ENCODE assay signal across 2 cellular contexts in genomic region chr5:2295476-2295875, GRCh38.
TF ChIP-seq lines count a peak whose summit lies in the region.

No MANE protein-coding gene starts in this region.

TF ChIP-seq in K562, 482 proteins besides CTCF, POLR2A, EP300 and RAD21 (continues in another document):
- no peak for TF ChIP-seq ARID3B (CRISPR knock-in tag; IDR thresholded peaks at IDR 0.05; ENCODE audit: borderline replicate concordance)
- TF ChIP-seq ZNF140 (CRISPR knock-in tag; IDR thresholded peaks at IDR 0.05): no peak
- no peak for TF ChIP-seq SMARCE1 (IDR thresholded peaks at IDR 0.05)
- no peak for TF ChIP-seq MGA (IDR thresholded peaks at IDR 0.05)
- no peak for TF ChIP-seq NFXL1 (CRISPR knock-in tag; IDR thresholded peaks at IDR 0.05)
- TF ChIP-seq TRIM25 (IDR thresholded peaks at IDR 0.05; ENCODE audit: borderline replicate concordance): no peak
- no peak for TF ChIP-seq ZNF561 (CRISPR knock-in tag; conservative IDR thresholded peaks at IDR 0.05)

TF ChIP-seq in H1, 55 proteins besides CTCF, POLR2A, EP300 and RAD21:
- no peak for TF ChIP-seq ATF3 (IDR thresholded peaks at IDR 0.05; ENCODE audit: insufficient read depth, low read depth, low read length)
- TF ChIP-seq RBBP5 (IDR thresholded peaks at IDR 0.05; ENCODE audit: borderline replicate concordance, low read depth, low read length): no peak
- TF ChIP-seq EGR1 (IDR thresholded peaks at IDR 0.05; ENCODE audit: borderline replicate concordance, low read depth, low read length): no peak
- no peak for TF ChIP-seq JUN (IDR thresholded peaks at IDR 0.05; ENCODE audit: low read depth, low read length)
- no peak for TF ChIP-seq POU5F1 (IDR thresholded peaks at IDR 0.05; ENCODE audit: low read depth, low read length)
- no peak for TF ChIP-seq E2F6 (IDR thresholded peaks at IDR 0.05)
- no peak for TF ChIP-seq CTBP2 (IDR thresholded peaks at IDR 0.05; ENCODE audit: borderline replicate concordance, insufficient read depth, insufficient read length, low read length)
- TF ChIP-seq GTF2F1 (IDR thresholded peaks at IDR 0.05; ENCODE audit: borderline replicate concordance, low read depth, low read length): no peak
- no peak for TF ChIP-seq CHD7 (IDR thresholded peaks at IDR 0.05; ENCODE audit: insufficient replicate concordance, low read length)
- TF ChIP-seq CHD1 (IDR thresholded peaks at IDR 0.05; ENCODE audit: low read depth, low read length): no peak
- no peak for TF ChIP-seq EZH2 (IDR thresholded peaks at IDR 0.05; ENCODE audit: low read depth, low read length, severe bottlenecking)
- no peak for TF ChIP-seq KDM1A (IDR thresholded peaks at IDR 0.05; ENCODE audit: borderline replicate concordance, low read length)
- no peak for TF ChIP-seq SP2 (IDR thresholded peaks at IDR 0.05; ENCODE audit: low read length)
- TF ChIP-seq POLR2AphosphoS5 (IDR thresholded peaks at IDR 0.05; ENCODE audit: low read depth, low read length): no peak
- TF ChIP-seq SRF (IDR thresholded peaks at IDR 0.05; ENCODE audit: low read depth, low read length): no peak
- TF ChIP-seq BRCA1 (IDR thresholded peaks at IDR 0.05; ENCODE audit: low read depth, low read length): no peak
- no peak for TF ChIP-seq HDAC6 (IDR thresholded peaks at IDR 0.05; ENCODE audit: low read depth, low read length)
